ENCODE assay signal across 25 cellular contexts in the genomic region with DNA sequence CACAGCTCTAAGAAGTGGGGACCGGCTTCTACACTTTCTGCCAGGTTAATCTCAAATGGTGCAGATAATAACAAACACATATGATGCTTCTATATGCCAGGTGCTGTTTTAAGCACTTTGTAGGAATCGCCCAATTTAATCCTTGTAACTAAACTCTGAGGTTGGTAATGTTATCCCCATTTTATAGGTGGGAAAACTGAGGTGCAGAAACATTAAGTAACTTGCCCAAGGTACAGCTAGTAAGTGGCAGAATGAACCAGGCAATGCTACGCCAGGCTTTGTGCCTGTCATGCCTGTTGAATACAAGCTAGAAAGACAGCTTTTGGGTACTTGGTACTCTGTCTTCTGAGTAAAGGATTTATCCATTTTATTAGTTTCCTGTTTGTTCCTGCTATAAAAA.
"Had no signal": no experiment of that assay in that cellular context is flagged by ENCODE, and none has a peak within 500 bp of the region (broad histone marks: within the 10 kb centered on the region; RNA-seq: fewer than 3 reads in every experiment).

No MANE protein-coding gene starts in this region.

- H3K9me3 ChIP-seq: adrenal gland, ascending aorta, esophagus muscularis mucosa, sigmoid colon had no signal

- H3K27me3 ChIP-seq: adrenal gland, ascending aorta, esophagus muscularis mucosa, sigmoid colon had no signal

- ATAC-seq: activated CD4-positive, alpha-beta T cell treated with anti-CD3 and anti-CD28 coated beads for 36 hours; activated T-helper 17 cell treated with anti-CD3 and anti-CD28 coated beads, Interleukin-2, amount 50 U/mL, for 72 hours; stimulated activated naive B cell treated with anti-CD40 and anti-IgM and Interleukin-4, amounts not matched to agents 10 μg/mL and 1 μg/mL and 100 μg/mL, for 72 hours had no signal

- H3K4me1 ChIP-seq: ascending aorta, sigmoid colon had no signal

- FAIRE-seq: colon, frontal cortex, TTC549 had no signal

- H3K4me3 Mint-ChIP-seq: activated B cell treated with CpG ODN at 0.5 μM for 24 hours; activated CD4-positive, alpha-beta T cell treated with anti-CD3 and anti-CD28 coated beads for 36 hours; activated naive CD8-positive, alpha-beta T cell; activated T-cell treated with anti-CD3 and anti-CD28 coated beads, Interleukin-2, amount 50 U/mL, for 24 hours; activated T-helper 17 cell treated with anti-CD3 and anti-CD28 coated beads, Interleukin-2, amount 50 U/mL, for 72 hours; memory B cell; neural crest cell; stimulated activated naive B cell treated with anti-CD40 and anti-IgM and Interleukin-4, amounts not matched to agents 10 μg/mL and 1 μg/mL and 100 μg/mL, for 72 hours; type B pancreatic cell had no signal

- H3K27ac ChIP-seq: adrenal gland, ascending aorta, esophagus muscularis mucosa, sigmoid colon had no signal

- H3K4me3 ChIP-seq: adrenal gland, ascending aorta, esophagus muscularis mucosa, sigmoid colon had no signal

- H3K36me3 Mint-ChIP-seq: memory B cell; stimulated activated naive B cell treated with anti-CD40 and anti-IgM and Interleukin-4, amounts not matched to agents 10 μg/mL and 1 μg/mL and 100 μg/mL, for 72 hours; type B pancreatic cell had no signal

- H3K36me3 ChIP-seq: adrenal gland, ascending aorta, esophagus muscularis mucosa, sigmoid colon had no signal

- H3K27me3 Mint-ChIP-seq: activated B cell treated with CpG ODN at 0.5 μM for 24 hours; activated CD4-positive, alpha-beta T cell treated with anti-CD3 and anti-CD28 coated beads for 36 hours; activated naive CD8-positive, alpha-beta T cell; activated T-cell treated with anti-CD3 and anti-CD28 coated beads, Interleukin-2, amount 50 U/mL, for 24 hours; activated T-helper 17 cell treated with anti-CD3 and anti-CD28 coated beads, Interleukin-2, amount 50 U/mL, for 72 hours; memory B cell; stimulated activated naive B cell treated with anti-CD40 and anti-IgM and Interleukin-4, amounts not matched to agents 10 μg/mL and 1 μg/mL and 100 μg/mL, for 72 hours; type B pancreatic cell had no signal

- H3K9me3 Mint-ChIP-seq: activated B cell treated with CpG ODN at 0.5 μM for 24 hours; activated T-cell treated with anti-CD3 and anti-CD28 coated beads, Interleukin-2, amount 50 U/mL, for 24 hours; activated T-helper 17 cell treated with anti-CD3 and anti-CD28 coated beads, Interleukin-2, amount 50 U/mL, for 72 hours; memory B cell; neural crest cell; type B pancreatic cell had no signal

- DNase-seq: activated B cell treated with CpG ODN at 0.5 μM for 24 hours; activated CD4-positive, alpha-beta T cell treated with anti-CD3 and anti-CD28 coated beads for 36 hours; activated CD4-positive, alpha-beta T cell treated with anti-CD3 and anti-CD28 coated beads, Interleukin-2, amount 50 U/mL, for 4 hours; activated CD8-positive, alpha-beta memory T cell treated with anti-CD3 and anti-CD28 coated beads for 24 hours; activated CD8-positive, alpha-beta memory T cell treated with anti-CD3 and anti-CD28 coated beads, Interleukin-2, amount 50 U/mL, for 4 hours; activated naive CD4-positive, alpha-beta T cell; activated T-cell treated with anti-CD3 and anti-CD28 coated beads, Interleukin-2, amount 50 U/mL, for 24 hours; adrenal gland; central memory CD4-positive, alpha-beta T cell; glutamatergic neuron; hippocampal formation; sigmoid colon; stimulated activated CD4-positive, alpha-beta T cell treated with anti-CD3 and anti-CD28 coated beads, Interleukin-2, amount 100 ng/mL, for 48 hours; stimulated activated CD8-positive, alpha-beta memory T cell treated with anti-CD3 and anti-CD28 coated beads, Interleukin-4, amount 100 ng/mL, for 48 hours; stimulated activated naive B cell treated with anti-CD40 and anti-IgM and Interleukin-4, amounts not matched to agents 10 μg/mL and 1 μg/mL and 100 μg/mL, for 72 hours had no signal

- H3K27ac Mint-ChIP-seq: activated B cell treated with CpG ODN at 0.5 μM for 24 hours; activated CD4-positive, alpha-beta T cell treated with anti-CD3 and anti-CD28 coated beads for 36 hours; activated naive CD8-positive, alpha-beta T cell; activated T-cell treated with anti-CD3 and anti-CD28 coated beads, Interleukin-2, amount 50 U/mL, for 24 hours; activated T-helper 17 cell treated with anti-CD3 and anti-CD28 coated beads, Interleukin-2, amount 50 U/mL, for 72 hours; memory B cell; stimulated activated naive B cell treated with anti-CD40 and anti-IgM and Interleukin-4, amounts not matched to agents 10 μg/mL and 1 μg/mL and 100 μg/mL, for 72 hours; type B pancreatic cell had no signal
